ENCODE assay signal across 1 cellular context in the genomic region with DNA sequence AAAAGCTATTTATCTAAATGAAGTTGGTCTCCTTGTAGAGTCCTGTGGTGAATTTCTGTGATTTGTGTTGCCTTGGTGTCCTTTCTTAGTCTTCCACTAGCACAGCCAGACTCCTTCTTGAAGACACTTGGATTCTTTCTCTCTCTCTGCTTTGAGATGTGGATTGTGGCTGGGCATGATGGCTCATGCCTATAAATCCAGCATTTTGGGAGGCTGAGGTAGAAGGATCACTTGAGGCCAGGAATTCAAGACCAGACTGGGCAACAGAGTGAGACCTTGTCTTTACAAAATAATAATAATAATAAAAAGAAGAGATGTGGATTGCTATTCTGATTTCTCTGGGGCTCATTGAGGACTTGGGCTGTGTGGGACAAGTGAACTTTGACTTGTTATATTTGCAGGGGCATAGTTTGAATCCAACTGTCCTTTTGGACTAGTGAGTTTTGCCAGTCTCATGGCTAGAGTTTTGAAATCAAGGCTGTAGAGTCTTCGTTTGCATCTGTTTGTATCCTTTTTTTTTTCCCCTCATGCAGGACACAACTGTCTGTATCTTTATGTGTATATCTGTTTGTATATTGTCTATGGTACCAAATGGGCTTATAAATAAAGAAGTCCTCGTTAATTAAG.
TF ChIP-seq lines count a peak whose summit lies in the region.

No MANE protein-coding gene starts in this region.

TF ChIP-seq in HepG2, 621 proteins besides CTCF, POLR2A, EP300 and RAD21 (continued from another document and continues in another):
- TF ChIP-seq, protein P1, sequence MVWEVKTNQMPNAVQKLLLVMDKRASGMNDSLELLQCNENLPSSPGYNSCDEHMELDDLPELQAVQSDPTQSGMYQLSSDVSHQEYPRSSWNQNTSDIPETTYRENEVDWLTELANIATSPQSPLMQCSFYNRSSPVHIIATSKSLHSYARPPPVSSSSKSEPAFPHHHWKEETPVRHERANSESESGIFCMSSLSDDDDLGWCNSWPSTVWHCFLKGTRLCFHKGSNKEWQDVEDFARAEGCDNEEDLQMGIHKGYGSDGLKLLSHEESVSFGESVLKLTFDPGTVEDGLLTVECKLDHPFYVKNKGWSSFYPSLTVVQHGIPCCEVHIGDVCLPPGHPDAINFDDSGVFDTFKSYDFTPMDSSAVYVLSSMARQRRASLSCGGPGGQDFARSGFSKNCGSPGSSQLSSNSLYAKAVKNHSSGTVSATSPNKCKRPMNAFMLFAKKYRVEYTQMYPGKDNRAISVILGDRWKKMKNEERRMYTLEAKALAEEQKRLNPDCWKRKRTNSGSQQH (CRISPR knock-in tag; IDR thresholded peaks at IDR 0.05; ENCODE audit: low read depth) = no peak
- TF ChIP-seq TCF7 (IDR thresholded peaks at IDR 0.05; ENCODE audit: low read depth) (no peak), HDAC2 (CRISPR knock-in tag; IDR thresholded peaks at IDR 0.05) (peak; percentile 26; the same call in 1 of the 2 replicates), ZNF362 (CRISPR knock-in tag; IDR thresholded peaks at IDR 0.05; ENCODE audit: borderline replicate concordance) (peak; percentile 88), YEATS4 (CRISPR knock-in tag; IDR thresholded peaks at IDR 0.05; ENCODE audit: borderline replicate concordance) (no peak; the same call in 1 of the 2 replicates), HOXA5 (CRISPR knock-in tag; IDR thresholded peaks at IDR 0.05) (no peak), HOXA9 (CRISPR knock-in tag; IDR thresholded peaks at IDR 0.05; ENCODE audit: borderline replicate concordance) (no peak), BORCS8-MEF2B (CRISPR knock-in tag; IDR thresholded peaks at IDR 0.05) (no peak), GTF2F1 (IDR thresholded peaks at IDR 0.05; ENCODE audit: low read length) (no peak), ARID2 (CRISPR knock-in tag; IDR thresholded peaks at IDR 0.05; ENCODE audit: borderline replicate concordance) (no peak), TRIM24 (CRISPR knock-in tag; IDR thresholded peaks at IDR 0.05) (no peak), ZNF143 (CRISPR knock-in tag; IDR thresholded peaks at IDR 0.05) (no peak), RBM39 (IDR thresholded peaks at IDR 0.05; ENCODE audit: low read depth, low read length, poor library complexity, severe bottlenecking) (no peak), RXRB (CRISPR knock-in tag; IDR thresholded peaks at IDR 0.05; ENCODE audit: borderline replicate concordance) (peak; percentile 73), PAXIP1 (CRISPR knock-in tag; conservative IDR thresholded peaks at IDR 0.05) (peak; percentile 91), ZNF331 (CRISPR knock-in tag; IDR thresholded peaks at IDR 0.05) (peak; percentile 70; the same call in 1 of the 2 replicates), CEBPG (CRISPR knock-in tag; IDR thresholded peaks at IDR 0.05) (peak; percentile 71), RERE (CRISPR knock-in tag; IDR thresholded peaks at IDR 0.05; ENCODE audit: low read depth) (no peak), GPN1 (CRISPR knock-in tag; IDR thresholded peaks at IDR 0.05; ENCODE audit: borderline replicate concordance) (no peak), ZNF781 (CRISPR knock-in tag; IDR thresholded peaks at IDR 0.05; ENCODE audit: borderline replicate concordance, not compliant biosample characterization) (no peak), ZMYM3 (CRISPR knock-in tag; IDR thresholded peaks at IDR 0.05) (no peak; the same call in 1 of the 2 replicates), ZNF510 (CRISPR knock-in tag; IDR thresholded peaks at IDR 0.05; ENCODE audit: low read depth) (no peak), ZBTB42 (CRISPR knock-in tag; IDR thresholded peaks at IDR 0.05) (no peak), POGZ (CRISPR knock-in tag; IDR thresholded peaks at IDR 0.05) (peak; percentile 57; the same call in 1 of the 2 replicates), RARA (CRISPR knock-in tag; IDR thresholded peaks at IDR 0.05) (peak; percentile 34; the same call in 1 of the 2 replicates), MIXL1 (CRISPR knock-in tag; IDR thresholded peaks at IDR 0.05) (0 out of 2 replicates have a peak, but pooled peaks have one; percentile 63), CREM (IDR thresholded peaks at IDR 0.05) (peak; percentile 56), CREM (CRISPR knock-in tag; IDR thresholded peaks at IDR 0.05) (no peak), THAP11 (CRISPR knock-in tag; IDR thresholded peaks at IDR 0.05) (no peak)
- TF ChIP-seq, protein P2, sequence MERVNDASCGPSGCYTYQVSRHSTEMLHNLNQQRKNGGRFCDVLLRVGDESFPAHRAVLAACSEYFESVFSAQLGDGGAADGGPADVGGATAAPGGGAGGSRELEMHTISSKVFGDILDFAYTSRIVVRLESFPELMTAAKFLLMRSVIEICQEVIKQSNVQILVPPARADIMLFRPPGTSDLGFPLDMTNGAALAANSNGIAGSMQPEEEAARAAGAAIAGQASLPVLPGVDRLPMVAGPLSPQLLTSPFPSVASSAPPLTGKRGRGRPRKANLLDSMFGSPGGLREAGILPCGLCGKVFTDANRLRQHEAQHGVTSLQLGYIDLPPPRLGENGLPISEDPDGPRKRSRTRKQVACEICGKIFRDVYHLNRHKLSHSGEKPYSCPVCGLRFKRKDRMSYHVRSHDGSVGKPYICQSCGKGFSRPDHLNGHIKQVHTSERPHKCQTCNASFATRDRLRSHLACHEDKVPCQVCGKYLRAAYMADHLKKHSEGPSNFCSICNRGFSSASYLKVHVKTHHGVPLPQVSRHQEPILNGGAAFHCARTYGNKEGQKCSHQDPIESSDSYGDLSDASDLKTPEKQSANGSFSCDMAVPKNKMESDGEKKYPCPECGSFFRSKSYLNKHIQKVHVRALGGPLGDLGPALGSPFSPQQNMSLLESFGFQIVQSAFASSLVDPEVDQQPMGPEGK (CRISPR knock-in tag; IDR thresholded peaks at IDR 0.05) = peak; percentile 42; the same call in 1 of the 2 replicates
- TF ChIP-seq, protein P3, sequence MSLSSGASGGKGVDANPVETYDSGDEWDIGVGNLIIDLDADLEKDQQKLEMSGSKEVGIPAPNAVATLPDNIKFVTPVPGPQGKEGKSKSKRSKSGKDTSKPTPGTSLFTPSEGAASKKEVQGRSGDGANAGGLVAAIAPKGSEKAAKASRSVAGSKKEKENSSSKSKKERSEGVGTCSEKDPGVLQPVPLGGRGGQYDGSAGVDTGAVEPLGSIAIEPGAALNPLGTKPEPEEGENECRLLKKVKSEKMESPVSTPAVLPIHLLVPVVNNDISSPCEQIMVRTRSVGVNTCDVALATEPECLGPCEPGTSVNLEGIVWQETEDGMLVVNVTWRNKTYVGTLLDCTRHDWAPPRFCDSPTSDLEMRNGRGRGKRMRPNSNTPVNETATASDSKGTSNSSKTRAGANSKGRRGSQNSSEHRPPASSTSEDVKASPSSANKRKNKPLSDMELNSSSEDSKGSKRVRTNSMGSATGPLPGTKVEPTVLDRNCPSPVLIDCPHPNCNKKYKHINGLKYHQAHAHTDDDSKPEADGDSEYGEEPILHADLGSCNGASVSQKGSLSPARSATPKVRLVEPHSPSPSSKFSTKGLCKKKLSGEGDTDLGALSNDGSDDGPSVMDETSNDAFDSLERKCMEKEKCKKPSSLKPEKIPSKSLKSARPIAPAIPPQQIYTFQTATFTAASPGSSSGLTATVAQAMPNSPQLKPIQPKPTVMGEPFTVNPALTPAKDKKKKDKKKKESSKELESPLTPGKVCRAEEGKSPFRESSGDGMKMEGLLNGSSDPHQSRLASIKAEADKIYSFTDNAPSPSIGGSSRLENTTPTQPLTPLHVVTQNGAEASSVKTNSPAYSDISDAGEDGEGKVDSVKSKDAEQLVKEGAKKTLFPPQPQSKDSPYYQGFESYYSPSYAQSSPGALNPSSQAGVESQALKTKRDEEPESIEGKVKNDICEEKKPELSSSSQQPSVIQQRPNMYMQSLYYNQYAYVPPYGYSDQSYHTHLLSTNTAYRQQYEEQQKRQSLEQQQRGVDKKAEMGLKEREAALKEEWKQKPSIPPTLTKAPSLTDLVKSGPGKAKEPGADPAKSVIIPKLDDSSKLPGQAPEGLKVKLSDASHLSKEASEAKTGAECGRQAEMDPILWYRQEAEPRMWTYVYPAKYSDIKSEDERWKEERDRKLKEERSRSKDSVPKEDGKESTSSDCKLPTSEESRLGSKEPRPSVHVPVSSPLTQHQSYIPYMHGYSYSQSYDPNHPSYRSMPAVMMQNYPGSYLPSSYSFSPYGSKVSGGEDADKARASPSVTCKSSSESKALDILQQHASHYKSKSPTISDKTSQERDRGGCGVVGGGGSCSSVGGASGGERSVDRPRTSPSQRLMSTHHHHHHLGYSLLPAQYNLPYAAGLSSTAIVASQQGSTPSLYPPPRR (CRISPR knock-in tag; IDR thresholded peaks at IDR 0.05; ENCODE audit: borderline replicate concordance) = no peak
- TF ChIP-seq, protein P4, sequence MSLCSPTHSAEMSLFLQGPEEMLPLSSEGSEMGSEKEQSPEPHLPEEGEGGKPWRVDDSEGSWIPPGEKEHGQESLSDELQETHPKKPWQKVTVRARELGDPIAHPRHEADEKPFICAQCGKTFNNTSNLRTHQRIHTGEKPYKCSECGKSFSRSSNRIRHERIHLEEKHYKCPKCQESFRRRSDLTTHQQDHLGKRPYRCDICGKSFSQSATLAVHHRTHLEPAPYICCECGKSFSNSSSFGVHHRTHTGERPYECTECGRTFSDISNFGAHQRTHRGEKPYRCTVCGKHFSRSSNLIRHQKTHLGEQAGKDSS (CRISPR knock-in tag; IDR thresholded peaks at IDR 0.05; ENCODE audit: borderline replicate concordance, low read depth) = no peak
- TF ChIP-seq, protein P5, sequence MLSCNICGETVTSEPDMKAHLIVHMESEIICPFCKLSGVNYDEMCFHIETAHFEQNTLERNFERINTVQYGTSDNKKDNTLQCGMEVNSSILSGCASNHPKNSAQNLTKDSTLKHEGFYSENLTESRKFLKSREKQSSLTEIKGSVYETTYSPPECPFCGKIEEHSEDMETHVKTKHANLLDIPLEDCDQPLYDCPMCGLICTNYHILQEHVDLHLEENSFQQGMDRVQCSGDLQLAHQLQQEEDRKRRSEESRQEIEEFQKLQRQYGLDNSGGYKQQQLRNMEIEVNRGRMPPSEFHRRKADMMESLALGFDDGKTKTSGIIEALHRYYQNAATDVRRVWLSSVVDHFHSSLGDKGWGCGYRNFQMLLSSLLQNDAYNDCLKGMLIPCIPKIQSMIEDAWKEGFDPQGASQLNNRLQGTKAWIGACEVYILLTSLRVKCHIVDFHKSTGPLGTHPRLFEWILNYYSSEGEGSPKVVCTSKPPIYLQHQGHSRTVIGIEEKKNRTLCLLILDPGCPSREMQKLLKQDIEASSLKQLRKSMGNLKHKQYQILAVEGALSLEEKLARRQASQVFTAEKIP (CRISPR knock-in tag; IDR thresholded peaks at IDR 0.05; ENCODE audit: borderline replicate concordance) = no peak
